20 cellular contexts compared by ENCODE assay signal in the genomic region with DNA sequence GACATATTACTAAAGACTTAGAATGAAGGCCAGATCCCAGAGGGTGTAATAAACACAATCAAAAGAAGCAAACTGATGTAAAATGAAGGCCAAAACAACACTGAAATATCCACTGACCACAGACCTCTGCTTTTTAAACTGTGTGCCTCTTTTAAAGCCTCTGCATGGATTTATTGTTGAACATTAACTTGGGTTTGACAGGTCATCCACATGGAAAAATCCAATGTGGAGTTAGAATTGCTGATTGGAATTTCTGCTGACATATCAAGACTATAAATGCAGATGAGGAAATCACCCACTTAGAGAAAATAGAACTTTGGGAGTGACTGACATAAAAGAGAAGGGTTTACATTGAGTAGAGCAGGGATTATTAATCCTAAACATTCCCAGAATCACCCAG.
DNase-seq lines count a peak whose midpoint lies in the region; ATAC-seq, FAIRE-seq and TF ChIP-seq lines count a peak whose summit lies in the region.
"Had no signal": no experiment of that assay in that cellular context is flagged by ENCODE, and none has a peak within 500 bp of the region (broad histone marks: within the 10 kb centered on the region; RNA-seq: fewer than 3 reads in every experiment).

No MANE protein-coding gene starts in this region.

- H3K9ac ChIP-seq in smooth muscle cell (ENCODE audit: low read depth), result no peak overlapping the region

- no peaks in the 10 kb centered on the region for H3K27me3 ChIP-seq in smooth muscle cell (ENCODE audit: low read depth)

- no peak for ATAC-seq in SK-N-SH treated with all-trans-retinoic acid at 6 μM for 48 hours
- ATAC-seq: K562 had no signal

- H3K79me2 ChIP-seq in smooth muscle cell (ENCODE audit: low read depth), result no peaks in the 10 kb centered on the region

- peak; percentile 92 for FAIRE-seq in RCC 7860 (lab: Jason Lieb, UNC)
- FAIRE-seq: H1, K562 had no signal

- H3K27ac ChIP-seq in smooth muscle cell (ENCODE audit: low read depth), result no peak overlapping the region
- H3K27ac ChIP-seq: RWPE1 had no signal

- no peak overlapping the region for H3K4me2 ChIP-seq in smooth muscle cell

- peaks cover 5% of the 10 kb centered on the region for H3K4me1 ChIP-seq in smooth muscle cell (ENCODE audit: low read depth)

- DNase-seq in RCC 7860 (ENCODE audit: low spot score), result peak; percentile 39
- peak; percentile 80 for DNase-seq in kidney tubule cell (ENCODE audit: low spot score)
- DNase-seq in mucosa of gallbladder (ENCODE audit: low spot score), result peak; percentile 12
- DNase-seq in smooth muscle cell (lab: John Stamatoyannopoulos, UW; ENCODE audit: unreplicated experiment), result no peak
- DNase-seq in Ammon's horn (ENCODE audit: low spot score), result no peak
- DNase-seq in head of caudate nucleus, result no peak
- no peak for DNase-seq in DMS79 (lab: John Stamatoyannopoulos, UW)
- DNase-seq: C1 segment of cervical spinal cord; CD8-positive, alpha-beta memory T cell; DND-41; NCI-H1694 treated with DMSO at 0.1 percent for 48 hours; NCI-H2107; NCI-H2227 treated with DMSO at 0.1 percent for 48 hours; NCI-H524; NCI-H82; SIG-M5 had no signal

- TF ChIP-seq CTCF in smooth muscle cell (IDR thresholded peaks at IDR 0.05; ENCODE audit: borderline replicate concordance, insufficient read depth, poor library complexity, severe bottlenecking), result no peak

- no peak overlapping the region for H3K4me3 ChIP-seq in smooth muscle cell
- H3K4me3 ChIP-seq: K562 had no signal

- H3K9me3 ChIP-seq in smooth muscle cell (replicated peaks; ENCODE audit: low read depth), result no peaks in the 10 kb centered on the region

- no peaks in the 10 kb centered on the region for H3F3A ChIP-seq in smooth muscle cell (ENCODE audit: low read depth)

- no peaks in the 10 kb centered on the region for H4K20me1 ChIP-seq in smooth muscle cell (ENCODE audit: low read depth)

- no peaks in the 10 kb centered on the region for H3K36me3 ChIP-seq in smooth muscle cell (ENCODE audit: low read depth)

- peak overlapping the region; percentile 6 for H2AFZ ChIP-seq in smooth muscle cell (ENCODE audit: low read depth)

- intact Hi-C loops in head of caudate nucleus (cut with DNase I), result no loop called here

TF ChIP-seq in SK-N-SH treated with all-trans-retinoic acid at 6 μM for 48 hours, 23 proteins besides CTCF, POLR2A, EP300 and RAD21:
- TF ChIP-seq BACH2 (CRISPR knock-in tag; IDR thresholded peaks at IDR 0.05; ENCODE audit: borderline replicate concordance), result no peak
- TF ChIP-seq TCF4 (CRISPR knock-in tag; IDR thresholded peaks at IDR 0.05; ENCODE audit: borderline replicate concordance), result no peak
- TF ChIP-seq, protein P1, sequence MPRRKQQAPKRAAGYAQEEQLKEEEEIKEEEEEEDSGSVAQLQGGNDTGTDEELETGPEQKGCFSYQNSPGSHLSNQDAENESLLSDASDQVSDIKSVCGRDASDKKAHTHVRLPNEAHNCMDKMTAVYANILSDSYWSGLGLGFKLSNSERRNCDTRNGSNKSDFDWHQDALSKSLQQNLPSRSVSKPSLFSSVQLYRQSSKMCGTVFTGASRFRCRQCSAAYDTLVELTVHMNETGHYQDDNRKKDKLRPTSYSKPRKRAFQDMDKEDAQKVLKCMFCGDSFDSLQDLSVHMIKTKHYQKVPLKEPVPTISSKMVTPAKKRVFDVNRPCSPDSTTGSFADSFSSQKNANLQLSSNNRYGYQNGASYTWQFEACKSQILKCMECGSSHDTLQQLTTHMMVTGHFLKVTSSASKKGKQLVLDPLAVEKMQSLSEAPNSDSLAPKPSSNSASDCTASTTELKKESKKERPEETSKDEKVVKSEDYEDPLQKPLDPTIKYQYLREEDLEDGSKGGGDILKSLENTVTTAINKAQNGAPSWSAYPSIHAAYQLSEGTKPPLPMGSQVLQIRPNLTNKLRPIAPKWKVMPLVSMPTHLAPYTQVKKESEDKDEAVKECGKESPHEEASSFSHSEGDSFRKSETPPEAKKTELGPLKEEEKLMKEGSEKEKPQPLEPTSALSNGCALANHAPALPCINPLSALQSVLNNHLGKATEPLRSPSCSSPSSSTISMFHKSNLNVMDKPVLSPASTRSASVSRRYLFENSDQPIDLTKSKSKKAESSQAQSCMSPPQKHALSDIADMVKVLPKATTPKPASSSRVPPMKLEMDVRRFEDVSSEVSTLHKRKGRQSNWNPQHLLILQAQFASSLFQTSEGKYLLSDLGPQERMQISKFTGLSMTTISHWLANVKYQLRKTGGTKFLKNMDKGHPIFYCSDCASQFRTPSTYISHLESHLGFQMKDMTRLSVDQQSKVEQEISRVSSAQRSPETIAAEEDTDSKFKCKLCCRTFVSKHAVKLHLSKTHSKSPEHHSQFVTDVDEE (CRISPR knock-in tag; IDR thresholded peaks at IDR 0.05), result no peak
- TF ChIP-seq, protein P2, sequence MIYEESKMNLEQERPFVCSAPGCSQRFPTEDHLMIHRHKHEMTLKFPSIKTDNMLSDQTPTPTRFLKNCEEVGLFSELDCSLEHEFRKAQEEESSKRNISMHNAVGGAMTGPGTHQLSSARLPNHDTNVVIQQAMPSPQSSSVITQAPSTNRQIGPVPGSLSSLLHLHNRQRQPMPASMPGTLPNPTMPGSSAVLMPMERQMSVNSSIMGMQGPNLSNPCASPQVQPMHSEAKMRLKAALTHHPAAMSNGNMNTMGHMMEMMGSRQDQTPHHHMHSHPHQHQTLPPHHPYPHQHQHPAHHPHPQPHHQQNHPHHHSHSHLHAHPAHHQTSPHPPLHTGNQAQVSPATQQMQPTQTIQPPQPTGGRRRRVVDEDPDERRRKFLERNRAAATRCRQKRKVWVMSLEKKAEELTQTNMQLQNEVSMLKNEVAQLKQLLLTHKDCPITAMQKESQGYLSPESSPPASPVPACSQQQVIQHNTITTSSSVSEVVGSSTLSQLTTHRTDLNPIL (CRISPR knock-in tag; IDR thresholded peaks at IDR 0.05; ENCODE audit: low read depth), result no peak
- TF ChIP-seq, protein P3, sequence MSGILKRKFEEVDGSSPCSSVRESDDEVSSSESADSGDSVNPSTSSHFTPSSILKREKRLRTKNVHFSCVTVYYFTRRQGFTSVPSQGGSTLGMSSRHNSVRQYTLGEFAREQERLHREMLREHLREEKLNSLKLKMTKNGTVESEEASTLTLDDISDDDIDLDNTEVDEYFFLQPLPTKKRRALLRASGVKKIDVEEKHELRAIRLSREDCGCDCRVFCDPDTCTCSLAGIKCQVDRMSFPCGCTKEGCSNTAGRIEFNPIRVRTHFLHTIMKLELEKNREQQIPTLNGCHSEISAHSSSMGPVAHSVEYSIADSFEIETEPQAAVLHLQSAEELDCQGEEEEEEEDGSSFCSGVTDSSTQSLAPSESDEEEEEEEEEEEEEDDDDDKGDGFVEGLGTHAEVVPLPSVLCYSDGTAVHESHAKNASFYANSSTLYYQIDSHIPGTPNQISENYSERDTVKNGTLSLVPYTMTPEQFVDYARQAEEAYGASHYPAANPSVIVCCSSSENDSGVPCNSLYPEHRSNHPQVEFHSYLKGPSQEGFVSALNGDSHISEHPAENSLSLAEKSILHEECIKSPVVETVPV (CRISPR knock-in tag; IDR thresholded peaks at IDR 0.05), result no peak
- no peak for TF ChIP-seq ZFP3 (CRISPR knock-in tag; IDR thresholded peaks at IDR 0.05)
- TF ChIP-seq ZFP30 (CRISPR knock-in tag; IDR thresholded peaks at IDR 0.05), result no peak
- TF ChIP-seq CSDC2 (CRISPR knock-in tag; IDR thresholded peaks at IDR 0.05), result no peak
- TF ChIP-seq OSR1 (CRISPR knock-in tag; IDR thresholded peaks at IDR 0.05), result no peak
- no peak for TF ChIP-seq ZC3H10 (CRISPR knock-in tag; IDR thresholded peaks at IDR 0.05)
- TF ChIP-seq ESRRG (CRISPR knock-in tag; IDR thresholded peaks at IDR 0.05), result no peak
- TF ChIP-seq, protein P4, sequence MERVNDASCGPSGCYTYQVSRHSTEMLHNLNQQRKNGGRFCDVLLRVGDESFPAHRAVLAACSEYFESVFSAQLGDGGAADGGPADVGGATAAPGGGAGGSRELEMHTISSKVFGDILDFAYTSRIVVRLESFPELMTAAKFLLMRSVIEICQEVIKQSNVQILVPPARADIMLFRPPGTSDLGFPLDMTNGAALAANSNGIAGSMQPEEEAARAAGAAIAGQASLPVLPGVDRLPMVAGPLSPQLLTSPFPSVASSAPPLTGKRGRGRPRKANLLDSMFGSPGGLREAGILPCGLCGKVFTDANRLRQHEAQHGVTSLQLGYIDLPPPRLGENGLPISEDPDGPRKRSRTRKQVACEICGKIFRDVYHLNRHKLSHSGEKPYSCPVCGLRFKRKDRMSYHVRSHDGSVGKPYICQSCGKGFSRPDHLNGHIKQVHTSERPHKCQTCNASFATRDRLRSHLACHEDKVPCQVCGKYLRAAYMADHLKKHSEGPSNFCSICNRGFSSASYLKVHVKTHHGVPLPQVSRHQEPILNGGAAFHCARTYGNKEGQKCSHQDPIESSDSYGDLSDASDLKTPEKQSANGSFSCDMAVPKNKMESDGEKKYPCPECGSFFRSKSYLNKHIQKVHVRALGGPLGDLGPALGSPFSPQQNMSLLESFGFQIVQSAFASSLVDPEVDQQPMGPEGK (CRISPR knock-in tag; IDR thresholded peaks at IDR 0.05; ENCODE audit: borderline replicate concordance), result no peak
- TF ChIP-seq ARNTL (CRISPR knock-in tag; IDR thresholded peaks at IDR 0.05; ENCODE audit: borderline replicate concordance, low read depth), result no peak
- no peak for TF ChIP-seq ZNF565 (CRISPR knock-in tag; conservative IDR thresholded peaks at IDR 0.05; ENCODE audit: low read depth)
- no peak for TF ChIP-seq RARB (CRISPR knock-in tag; IDR thresholded peaks at IDR 0.05)
- TF ChIP-seq ZNF8 (CRISPR knock-in tag; IDR thresholded peaks at IDR 0.05), result no peak
- no peak for TF ChIP-seq TOX (CRISPR knock-in tag; IDR thresholded peaks at IDR 0.05; ENCODE audit: borderline replicate concordance)

Comparison
In these comparisons a context has a peak if more than half of its experiments do, and no peak if none do; other contexts are left out.
1. DNase-seq: peak in RCC 7860 (single experiment), kidney tubule cell (single experiment) and mucosa of gallbladder (single experiment); none in smooth muscle cell (single experiment), Ammon's horn (single experiment), head of caudate nucleus (0 of 42) and DMS79 (single experiment).